20 cellular contexts compared by ENCODE assay signal in the genomic region with DNA sequence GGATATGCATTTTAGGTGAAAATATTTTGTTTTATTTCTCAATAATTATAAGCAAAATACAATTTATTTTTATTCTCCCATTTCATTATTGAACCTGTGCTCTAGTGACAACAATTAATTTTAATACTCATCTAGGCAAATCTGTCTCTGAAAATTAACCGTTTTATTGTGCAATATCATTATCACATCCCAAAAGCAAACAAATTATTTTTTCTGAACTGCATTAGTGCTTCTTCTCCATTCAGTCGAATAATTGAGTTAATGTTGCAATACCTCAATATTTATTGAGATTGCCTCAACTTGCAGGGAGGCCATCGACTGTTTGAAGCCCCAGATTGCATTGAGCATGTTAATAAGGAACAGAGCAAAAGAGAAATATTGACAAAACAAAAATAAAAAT.
DNase-seq lines count a peak whose midpoint lies in the region; ATAC-seq, FAIRE-seq and TF ChIP-seq lines count a peak whose summit lies in the region.
"Had no signal": no experiment of that assay in that cellular context is flagged by ENCODE, and none has a peak within 500 bp of the region (broad histone marks: within the 10 kb centered on the region; RNA-seq: fewer than 3 reads in every experiment).

No MANE protein-coding gene starts in this region.

- no peaks in the 10 kb centered on the region for H3K9me1 ChIP-seq in IMR-90 (ENCODE audit: insufficient read depth, low read length)

- no peak for TF ChIP-seq EP300 in Ishikawa (IDR thresholded peaks at IDR 0.05; ENCODE audit: borderline replicate concordance)

- H3K4me3 Mint-ChIP-seq in stimulated activated effector memory CD8-positive, alpha-beta T cell treated with anti-CD3 and anti-CD28 coated beads, Interleukin-12 subunit alpha, Interleukin-12 subunit beta, amount 100 ng/mL, for 72 hours, result no peak overlapping the region
- H3K4me3 Mint-ChIP-seq: CD4-positive, CD25-positive, alpha-beta regulatory T cell; CD8-positive, alpha-beta memory T cell; H9 had no signal

- H3K79me1 ChIP-seq in IMR-90 (ENCODE audit: low read depth in 1 of 2, low read length in 2 of 2), result no peaks in the 10 kb centered on the region

- no peak overlapping the region for H2BK5ac ChIP-seq in IMR-90 (ENCODE audit: low read depth, low read length, poor library complexity, severe bottlenecking)

- H3K36me3 ChIP-seq in IMR-90 (ENCODE audit: control insufficient read depth, insufficient read depth, low read length), result no peaks in the 10 kb centered on the region
- H3K36me3 ChIP-seq in kidney (ENCODE audit: control insufficient read depth in 1 of 2, insufficient read depth in 2 of 2, low read length in 2 of 2), result no peaks in the 10 kb centered on the region
- H3K36me3 ChIP-seq: BE2C had no signal

- H3K9ac ChIP-seq in IMR-90 (ENCODE audit: low read depth, low read length) (no peak overlapping the region), kidney (ENCODE audit: low read length in 2 of 2) (no peak overlapping the region)

- H3K27ac Mint-ChIP-seq in stimulated activated effector memory CD8-positive, alpha-beta T cell treated with anti-CD3 and anti-CD28 coated beads, Interleukin-12 subunit alpha, Interleukin-12 subunit beta, amount 100 ng/mL, for 72 hours, result no peak overlapping the region
- H3K27ac Mint-ChIP-seq: CD4-positive, CD25-positive, alpha-beta regulatory T cell; CD8-positive, alpha-beta memory T cell; H9 had no signal

- H3K18ac ChIP-seq in IMR-90 (ENCODE audit: low read depth, low read length), result no peak overlapping the region

- CTCF ChIA-PET in IMR-90 (lab: Yijun Ruan, JAX), result no interaction called here

- DNase-seq in IMR-90 (no peak), NCI-H69 (lab: John Stamatoyannopoulos, UW) (peak; percentile 52), kidney (no peak), coronary artery (ENCODE audit: low spot score) (no peak)
- no peak for DNase-seq in stimulated activated effector memory CD8-positive, alpha-beta T cell treated with anti-CD3 and anti-CD28 coated beads, Interleukin-12 subunit alpha, Interleukin-12 subunit beta, amount 100 ng/mL, for 72 hours (ENCODE audit: low spot score in 2 of 2)
- DNase-seq: ACHN; BE2C; C1 segment of cervical spinal cord; CD4-positive, CD25-positive, alpha-beta regulatory T cell; CD8-positive, alpha-beta memory T cell; COR-L47; DMS 273 treated with DMSO at 0.1 percent for 48 hours; DMS53; DND-41; EL; H9 had no signal

- TF ChIP-seq RAD21 in IMR-90 (IDR thresholded peaks at IDR 0.05; ENCODE audit: low read length) (no peak), Ishikawa (IDR thresholded peaks at IDR 0.05; ENCODE audit: low read depth) (no peak)

- FAIRE-seq in kidney (lab: Jason Lieb, UNC), result peak; percentile 27
- FAIRE-seq: GM12878, H1 had no signal

- in situ Hi-C loops in IMR-90 (cut with MboI; ENCODE audit: low sequenced_read_pairs), result no loop called here

- H3K36me3 Mint-ChIP-seq in stimulated activated effector memory CD8-positive, alpha-beta T cell treated with anti-CD3 and anti-CD28 coated beads, Interleukin-12 subunit alpha, Interleukin-12 subunit beta, amount 100 ng/mL, for 72 hours, result no peaks in the 10 kb centered on the region
- H3K36me3 Mint-ChIP-seq: CD4-positive, CD25-positive, alpha-beta regulatory T cell; CD8-positive, alpha-beta memory T cell had no signal

- no peak overlapping the region for H3K56ac ChIP-seq in IMR-90 (ENCODE audit: extremely low read depth, insufficient read depth, low read length)

- no peak overlapping the region for H3K23ac ChIP-seq in IMR-90 (ENCODE audit: low read depth, low read length)

- no peaks in the 10 kb centered on the region for H3K27me3 ChIP-seq in IMR-90 (ENCODE audit: control insufficient read depth, insufficient read depth, low read length)
- H3K27me3 ChIP-seq: BE2C had no signal

- H3K9me3 ChIP-seq in IMR-90 (ENCODE audit: control insufficient read depth, insufficient read depth, low read length) (no peaks in the 10 kb centered on the region), kidney (ENCODE audit: control insufficient read depth in 1 of 2, low read length in 2 of 2) (no peaks in the 10 kb centered on the region)
- H3K9me3 ChIP-seq: BE2C had no signal

- no peak overlapping the region for H4K5ac ChIP-seq in IMR-90 (ENCODE audit: low read depth, low read length)

- peaks cover 12% of the 10 kb centered on the region for H3K9me3 Mint-ChIP-seq in stimulated activated effector memory CD8-positive, alpha-beta T cell treated with anti-CD3 and anti-CD28 coated beads, Interleukin-12 subunit alpha, Interleukin-12 subunit beta, amount 100 ng/mL, for 72 hours
- H3K9me3 Mint-ChIP-seq: H9 had no signal

- BruUV-seq in IMR-90 (replicated peaks; lab: Mats Ljungman, UMichigan), result no TSS peak

- no peak overlapping the region for H2AFZ ChIP-seq in IMR-90 (replicated peaks; ENCODE audit: low read length, poor library complexity)

- no peak overlapping the region for H4K91ac ChIP-seq in IMR-90 (ENCODE audit: insufficient read depth, low read depth, low read length)

- no peak overlapping the region for H2BK15ac ChIP-seq in IMR-90 (ENCODE audit: low read depth, low read length)

- ATAC-seq in IMR-90 (ENCODE audit: low read depth) (no peak), HG03521 (IDR thresholded peaks at IDR 0.05; ENCODE audit: unreplicated experiment) (no peak)
- no peak for ATAC-seq in stimulated activated effector memory CD8-positive, alpha-beta T cell treated with anti-CD3 and anti-CD28 coated beads, Interleukin-12 subunit alpha, Interleukin-12 subunit beta, amount 100 ng/mL, for 72 hours
- ATAC-seq: GM12878 had no signal

- no peak overlapping the region for H3K14ac ChIP-seq in IMR-90 (replicated peaks; ENCODE audit: low read depth, low read length)

- POLR2A ChIA-PET in IMR-90 (lab: Charles Lee; ENCODE audit: unreplicated experiment), result no interaction called here

- H2AK9ac ChIP-seq in IMR-90 (replicated peaks; ENCODE audit: low read depth, low read length, poor library complexity), result no peak overlapping the region

- no peaks in the 10 kb centered on the region for H4K20me1 ChIP-seq in IMR-90 (ENCODE audit: insufficient read depth, low read length)

- no CpG with 5 or more reads among the region's 3 CpGs for WGBS in IMR-90 (ENCODE audit: extremely low coverage in 2 of 2, insufficient read length in 1 of 2), 2 experiments

- H2BK20ac ChIP-seq in IMR-90 (ENCODE audit: low read depth, low read length), result no peak overlapping the region

- H4K8ac ChIP-seq in IMR-90 (ENCODE audit: low read depth in 2 of 2, low read length in 2 of 2), result no peak overlapping the region

- no peaks in the 10 kb centered on the region for H3K4me1 Mint-ChIP-seq in stimulated activated effector memory CD8-positive, alpha-beta T cell treated with anti-CD3 and anti-CD28 coated beads, Interleukin-12 subunit alpha, Interleukin-12 subunit beta, amount 100 ng/mL, for 72 hours
- H3K4me1 Mint-ChIP-seq: CD4-positive, CD25-positive, alpha-beta regulatory T cell; CD8-positive, alpha-beta memory T cell had no signal

- no peak overlapping the region for H3K4me3 ChIP-seq in IMR-90 (ENCODE audit: insufficient read depth, low read depth, low read length)
- no peak overlapping the region for H3K4me3 ChIP-seq in kidney (ENCODE audit: low read length in 2 of 2)
- no peak overlapping the region for H3K4me3 ChIP-seq in coronary artery
- H3K4me3 ChIP-seq: GM12878 had no signal

- H2BK120ac ChIP-seq in IMR-90 (ENCODE audit: low read depth, low read length), result no peak overlapping the region

- TF ChIP-seq CTCF in IMR-90 (conservative IDR thresholded peaks at IDR 0.05; ENCODE audit: low read depth, low read length) (no peak), kidney (IDR thresholded peaks at IDR 0.05; ENCODE audit: borderline replicate concordance, extremely low read depth, insufficient read depth) (no peak), coronary artery (IDR thresholded peaks at IDR 0.05) (no peak)

- intact Hi-C loops in IMR-90 (cut with micrococcal nuclease) (no loop called here), kidney (cut with DNase I) (no loop called here)

- no peak overlapping the region for H3K4me2 ChIP-seq in IMR-90 (ENCODE audit: low read depth, low read length)

- no peak overlapping the region for H3K4ac ChIP-seq in IMR-90 (ENCODE audit: low read depth, low read length)

- no peaks in the 10 kb centered on the region for H3K4me1 ChIP-seq in IMR-90 (ENCODE audit: control insufficient read depth, insufficient read depth, low read length)
- H3K4me1 ChIP-seq in kidney (ENCODE audit: control insufficient read depth in 1 of 2, insufficient read depth in 1 of 2, low read depth in 1 of 2, low read length in 2 of 2), result no peaks in the 10 kb centered on the region
- H3K4me1 ChIP-seq: BE2C had no signal

- no peak overlapping the region for H2AK5ac ChIP-seq in IMR-90 (ENCODE audit: low read depth, low read length)

- dilution Hi-C loops in IMR-90 (cut with HindIII; ENCODE audit: low sequenced_read_pairs, unreplicated experiment), result no loop called here

- no peak for TF ChIP-seq POLR2A in IMR-90 (IDR thresholded peaks at IDR 0.05; ENCODE audit: low read depth, low read length)

- H3K27ac ChIP-seq in IMR-90 (ENCODE audit: insufficient read depth, low read length) (no peak overlapping the region), kidney (ENCODE audit: low read depth in 2 of 2, low read length in 2 of 2) (no peak overlapping the region), coronary artery (no peak overlapping the region)

TF ChIP-seq in IMR-90, 13 proteins besides CTCF, POLR2A, EP300 and RAD21 (continues in another document):
- no peak for TF ChIP-seq RFX5 (IDR thresholded peaks at IDR 0.05; ENCODE audit: low read depth, low read length)
- no peak for TF ChIP-seq ELK1 (IDR thresholded peaks at IDR 0.05; ENCODE audit: borderline replicate concordance, low read depth, low read length)

TF ChIP-seq in Ishikawa, 13 proteins besides CTCF, POLR2A, EP300 and RAD21:
- TF ChIP-seq CREB1 (IDR thresholded peaks at IDR 0.05; ENCODE audit: low read depth), result no peak
- peak; percentile 55 for TF ChIP-seq CEBPB (IDR thresholded peaks at IDR 0.05)
